In genomic region chr20:33235696-33236095, GRCh38 we compare ENCODE assay signal across 32 cellular contexts. TPM values are rescaled to one million over a fixed set of nuclear protein-coding genes. Genes with fewer than 3 reads are reported as not detected.
"Had no signal": no experiment of that assay in that cellular context is flagged by ENCODE, and none has a peak within 500 bp of the region (broad histone marks: within the 10 kb centered on the region; RNA-seq: fewer than 3 reads in every experiment).

Gene BPIFA1, plus strand, starts transcription at chr20:33235996. Its CDS starts 1,716 bp downstream, at chr20:33237712.

- ATAC-seq: stimulated activated effector memory CD8-positive, alpha-beta T cell treated with anti-CD3 and anti-CD28 coated beads, Interleukin-12 subunit alpha, Interleukin-12 subunit beta, amount 100 ng/mL, for 72 hours; stimulated activated memory B cell treated with anti-CD40 and anti-IgM and Interleukin-4, amounts not matched to agents 10 μg/mL and 1 μg/mL and 100 μg/mL, for 72 hours; stimulated activated naive B cell treated with anti-CD40 and anti-IgM and Interleukin-4, amounts not matched to agents 10 μg/mL and 1 μg/mL and 100 μg/mL, for 72 hours; stimulated activated naive CD8-positive, alpha-beta T cell treated with anti-CD3 and anti-CD28 coated beads, Interleukin-15, amount 100 ng/mL, for 72 hours; stimulated activated naive CD8-positive, alpha-beta T cell treated with anti-CD3 and anti-CD28 coated beads, Interleukin-15, Interleukin-2, amounts not matched to agents 100 U/mL and 50 U/mL, for 24 hours; upper lobe of right lung had no signal

- H3K4me1 Mint-ChIP-seq: stimulated activated naive B cell treated with anti-CD40 and anti-IgM and Interleukin-4, amounts not matched to agents 10 μg/mL and 1 μg/mL and 100 μg/mL, for 72 hours had no signal

- H3K9me3 ChIP-seq: stomach, suprapubic skin, testis, thoracic aorta, thyroid gland, tibial artery, tibial nerve, transverse colon, upper lobe of left lung, upper lobe of right lung, uterus, vagina had no signal

- DNase-seq: stimulated activated CD4-positive, alpha-beta T cell treated with anti-CD3 and anti-CD28 coated beads, Interleukin-2, amount 100 ng/mL, for 48 hours; stimulated activated CD4-positive, alpha-beta T cell treated with anti-CD3 and anti-CD28 coated beads, Interleukin-4, amount 100 ng/mL, for 1 hour; stimulated activated CD4-positive, alpha-beta T cell treated with anti-CD3 and anti-CD28 coated beads, Interleukin-4, amount 100 ng/mL, for 24 hours; stimulated activated CD4-positive, alpha-beta T cell treated with anti-CD3 and anti-CD28 coated beads, Interleukin-4, amount 100 ng/mL, for 4 hours; stimulated activated CD8-positive, alpha-beta memory T cell treated with anti-CD3 and anti-CD28 coated beads, Interleukin-4, amount 100 ng/mL, for 48 hours; stimulated activated naive B cell treated with anti-CD40 and anti-IgM and Interleukin-4, amounts not matched to agents 10 μg/mL and 1 μg/mL and 100 μg/mL, for 72 hours; stimulated activated naive CD4-positive, alpha-beta T cell; stimulated activated naive CD4-positive, alpha-beta T cell treated with Interleukin-2 at 50 U/mL for 16 hours; stimulated activated naive CD8-positive, alpha-beta T cell treated with anti-CD3 and anti-CD28 coated beads, Interleukin-15, amount 100 ng/mL, for 72 hours; stimulated activated naive CD8-positive, alpha-beta T cell treated with anti-CD3 and anti-CD28 coated beads, Interleukin-15, Interleukin-2, amounts not matched to agents 100 U/mL and 50 U/mL, for 24 hours; stomach; substantia nigra; testis; thyroid gland; transverse colon; trophoblast cell; upper lobe of left lung; upper lobe of right lung; uterus had no signal

- H3K4me1 ChIP-seq: stomach, suprapubic skin, testis, tibial artery, tibial nerve, transverse colon, upper lobe of right lung, uterus, vagina had no signal

- H3K4me3 ChIP-seq: stomach, suprapubic skin, testis, thoracic aorta, thyroid gland, tibial artery, tibial nerve, transverse colon, upper lobe of left lung, upper lobe of right lung, uterus, vagina had no signal

- H3K36me3 ChIP-seq: stomach, suprapubic skin, thoracic aorta, thyroid gland, tibial artery, tibial nerve, transverse colon, upper lobe of left lung, upper lobe of right lung, uterus, vagina had no signal

- H3K4me3 Mint-ChIP-seq: stimulated activated effector memory CD8-positive, alpha-beta T cell treated with anti-CD3 and anti-CD28 coated beads, Interleukin-12 subunit alpha, Interleukin-12 subunit beta, amount 100 ng/mL, for 72 hours; stimulated activated memory B cell treated with anti-CD40 and anti-IgM and Interleukin-4, amounts not matched to agents 10 μg/mL and 1 μg/mL and 100 μg/mL, for 72 hours; stimulated activated naive B cell treated with anti-CD40 and anti-IgM and Interleukin-4, amounts not matched to agents 10 μg/mL and 1 μg/mL and 100 μg/mL, for 72 hours; stimulated activated naive CD8-positive, alpha-beta T cell treated with anti-CD3 and anti-CD28 coated beads, Interleukin-15, amount 100 ng/mL, for 72 hours; stimulated activated naive CD8-positive, alpha-beta T cell treated with anti-CD3 and anti-CD28 coated beads, Interleukin-15, Interleukin-2, amounts not matched to agents 100 ng/mL and 50 ng/mL, for 24 hours; type B pancreatic cell had no signal

- H3K36me3 Mint-ChIP-seq: stimulated activated effector memory CD8-positive, alpha-beta T cell treated with anti-CD3 and anti-CD28 coated beads, Interleukin-12 subunit alpha, Interleukin-12 subunit beta, amount 100 ng/mL, for 72 hours; stimulated activated memory B cell treated with anti-CD40 and anti-IgM and Interleukin-4, amounts not matched to agents 10 μg/mL and 1 μg/mL and 100 μg/mL, for 72 hours; stimulated activated naive B cell treated with anti-CD40 and anti-IgM and Interleukin-4, amounts not matched to agents 10 μg/mL and 1 μg/mL and 100 μg/mL, for 72 hours; type B pancreatic cell had no signal

- H3K27me3 ChIP-seq: testis, thyroid gland, upper lobe of left lung, upper lobe of right lung, uterus, vagina had no signal

- H3K9me3 Mint-ChIP-seq: stimulated activated effector memory CD8-positive, alpha-beta T cell treated with anti-CD3 and anti-CD28 coated beads, Interleukin-12 subunit alpha, Interleukin-12 subunit beta, amount 100 ng/mL, for 72 hours; stimulated activated naive B cell treated with anti-CD40 and anti-IgM and Interleukin-4, amounts not matched to agents 10 μg/mL and 1 μg/mL and 100 μg/mL, for 72 hours; stimulated activated naive CD8-positive, alpha-beta T cell treated with anti-CD3 and anti-CD28 coated beads, Interleukin-15, amount 100 ng/mL, for 72 hours; stimulated activated naive CD8-positive, alpha-beta T cell treated with anti-CD3 and anti-CD28 coated beads, Interleukin-15, Interleukin-2, amounts not matched to agents 100 ng/mL and 50 ng/mL, for 24 hours; type B pancreatic cell had no signal

- H3K27ac Mint-ChIP-seq: stimulated activated effector memory CD8-positive, alpha-beta T cell treated with anti-CD3 and anti-CD28 coated beads, Interleukin-12 subunit alpha, Interleukin-12 subunit beta, amount 100 ng/mL, for 72 hours; stimulated activated memory B cell treated with anti-CD40 and anti-IgM and Interleukin-4, amounts not matched to agents 10 μg/mL and 1 μg/mL and 100 μg/mL, for 72 hours; stimulated activated naive B cell treated with anti-CD40 and anti-IgM and Interleukin-4, amounts not matched to agents 10 μg/mL and 1 μg/mL and 100 μg/mL, for 72 hours; stimulated activated naive CD8-positive, alpha-beta T cell treated with anti-CD3 and anti-CD28 coated beads, Interleukin-15, amount 100 ng/mL, for 72 hours; stimulated activated naive CD8-positive, alpha-beta T cell treated with anti-CD3 and anti-CD28 coated beads, Interleukin-15, Interleukin-2, amounts not matched to agents 100 ng/mL and 50 ng/mL, for 24 hours; type B pancreatic cell had no signal

- H3K27ac ChIP-seq: stomach, suprapubic skin, testis, thoracic aorta, thyroid gland, tibial artery, tibial nerve, transverse colon, upper lobe of left lung, upper lobe of right lung, uterus, vagina had no signal

RNA-seq across cellular contexts. Expression of gene BPIFA1, which starts in this region (rescaled TPM):
- total RNA-seq: subcutaneous adipose tissue, suprapubic skin, temporal lobe, testis, thoracic aorta, thyroid gland, tibial nerve, transverse colon, upper lobe of right lung, ureter, urinary bladder, uterus, vagina had no signal
- polyA plus RNA-seq: stomach, urinary bladder had no signal
